8 cellular contexts compared by ENCODE assay signal in the genomic region with DNA sequence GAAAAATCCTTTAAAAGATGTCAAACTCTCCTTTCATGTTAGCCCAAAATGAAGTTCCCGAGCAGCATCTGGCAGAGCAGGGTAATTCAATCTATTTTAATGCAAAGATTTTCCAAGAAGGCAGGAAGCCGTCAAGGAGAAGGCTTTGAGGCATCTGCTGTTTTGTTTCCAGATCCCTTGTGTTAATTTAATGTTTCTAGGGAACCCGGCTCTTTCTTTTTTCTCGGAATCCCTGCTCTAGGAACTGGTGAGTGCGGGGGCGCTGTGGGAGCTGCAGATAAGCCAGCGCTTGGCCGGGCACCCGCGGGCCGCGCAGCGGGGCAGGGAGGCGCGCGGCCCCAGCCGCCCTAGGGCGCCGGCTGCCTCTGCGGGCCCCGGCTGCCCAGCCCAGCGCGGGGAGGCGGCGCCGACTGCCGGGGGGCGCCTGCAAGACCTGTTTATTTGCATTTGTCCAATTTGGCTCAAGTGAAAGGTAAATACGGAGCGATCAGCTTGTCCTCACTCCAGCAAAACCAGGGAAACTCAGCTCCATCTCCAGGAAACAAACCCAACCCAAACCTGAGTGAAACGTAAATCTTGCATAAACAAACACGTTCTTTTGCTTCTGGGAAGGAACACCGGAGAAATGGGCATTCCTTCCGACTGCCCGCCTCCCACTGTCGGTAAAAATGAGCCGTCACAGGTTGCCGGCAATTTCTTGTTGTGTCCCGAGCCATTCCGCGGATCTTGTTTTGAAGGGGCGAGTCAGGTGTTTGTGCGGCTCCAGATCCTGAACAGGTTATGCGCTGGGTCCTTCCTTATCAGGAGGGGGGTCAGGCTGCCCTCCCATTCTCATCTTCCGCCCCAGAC.
DNase-seq lines count a peak whose midpoint lies in the region; ATAC-seq and TF ChIP-seq lines count a peak whose summit lies in the region.

No MANE protein-coding gene starts in this region.

- in situ Hi-C loops in Caki2 (cut with HindIII; ENCODE audit: low pct_unique_long_range_greater_than_20kb, low sequenced_read_pairs), result no loop called here

- H4K20me1 ChIP-seq in neural progenitor cell (ENCODE audit: low read depth), result no peaks in the 10 kb centered on the region

- no peaks in the 10 kb centered on the region for H3K9me3 Mint-ChIP-seq in activated naive CD4-positive, alpha-beta T cell treated with anti-CD3 and anti-CD28 coated beads for 36 hours
- H3K9me3 Mint-ChIP-seq in neural progenitor cell, result no peaks in the 10 kb centered on the region

- H3K9ac ChIP-seq in HUES48 (ENCODE audit: low read depth, low read length) (peak overlapping the region; percentile 65), neural progenitor cell (no peak overlapping the region)

- peak overlapping the region; percentile 96 for H2AFZ ChIP-seq in neural progenitor cell (replicated peaks)

- H3F3A ChIP-seq in neural progenitor cell (ENCODE audit: low read depth), result peaks cover 26% of the 10 kb centered on the region

- peak overlapping the region; percentile 92 for H3K4me2 ChIP-seq in neural progenitor cell

- H3K4me1 ChIP-seq in HUES48 (ENCODE audit: control insufficient read depth, insufficient read depth, low read length) (peaks cover 41% of the 10 kb centered on the region), gastroesophageal sphincter (peaks cover 7 to 76% (median 10%) of the 10 kb centered on the region in 3 donors), neural progenitor cell (peaks cover 19% of the 10 kb centered on the region)

- TF ChIP-seq CTCF in RWPE1 (conservative IDR thresholded peaks at IDR 0.05; ENCODE audit: low read depth), result peak; percentile 68
- TF ChIP-seq CTCF in gastroesophageal sphincter (IDR thresholded peaks at IDR 0.05), result peak in 3 of 4 experiments; percentile 52 to 58 (median 53)
- peak; percentile 34 for TF ChIP-seq CTCF in neural progenitor cell (IDR thresholded peaks at IDR 0.05)

- H3K4me3 ChIP-seq in HUES48 (ENCODE audit: low read depth, low read length) (peak overlapping the region; percentile 70), gastroesophageal sphincter (peak overlapping the region; percentile 62 to 64), neural progenitor cell (peak overlapping the region; percentile 70)

- peak overlapping the region; percentile 76 for H3K4me3 Mint-ChIP-seq in activated naive CD4-positive, alpha-beta T cell treated with anti-CD3 and anti-CD28 coated beads for 36 hours
- H3K4me3 Mint-ChIP-seq in neural progenitor cell, result peak overlapping the region; percentile 88

- no peak for TF ChIP-seq EP300 in gastroesophageal sphincter (IDR thresholded peaks at IDR 0.05)

- H3K4me1 Mint-ChIP-seq in activated naive CD4-positive, alpha-beta T cell treated with anti-CD3 and anti-CD28 coated beads for 36 hours (ENCODE audit: low read depth), result peaks cover 46% of the 10 kb centered on the region
- peaks cover 31% of the 10 kb centered on the region for H3K4me1 Mint-ChIP-seq in neural progenitor cell

- H3K36me3 ChIP-seq in HUES48 (ENCODE audit: control insufficient read depth, insufficient read depth, low read length) (no peaks in the 10 kb centered on the region), gastroesophageal sphincter (no peaks in the 10 kb centered on the region), neural progenitor cell (no peaks in the 10 kb centered on the region)

- H3K27me3 ChIP-seq in HUES48 (ENCODE audit: control insufficient read depth, insufficient read depth, low read length) (no peaks in the 10 kb centered on the region; the same call in 1 of the 2 replicates), gastroesophageal sphincter (no peaks in the 10 kb centered on the region), neural progenitor cell (peaks cover 67% of the 10 kb centered on the region)

- peak; percentile 90 for ATAC-seq in GM21423 (IDR thresholded peaks at IDR 0.05; ENCODE audit: unreplicated experiment)
- peak; percentile 88 for ATAC-seq in gastroesophageal sphincter

- POLR2A ChIA-PET in RWPE1 (lab: Yijun Ruan, JAX; ENCODE audit: low non-redundant PET), result interaction anchor here (0.6 kb wide), 1 partner anchor 14 kb away, joined by 3 read pairs; no protein-coding TSS in a partner anchor

- no peaks in the 10 kb centered on the region for H3K79me2 ChIP-seq in neural progenitor cell (ENCODE audit: low read depth)

- peak overlapping the region; percentile 75 for H3K27ac Mint-ChIP-seq in activated naive CD4-positive, alpha-beta T cell treated with anti-CD3 and anti-CD28 coated beads for 36 hours
- H3K27ac Mint-ChIP-seq in neural progenitor cell, result peak overlapping the region; percentile 93

- intact Hi-C loops in activated naive CD4-positive, alpha-beta T cell treated with anti-CD3 and anti-CD28 coated beads for 36 hours (cut with micrococcal nuclease), result loop anchor here (1.0 to 5.0 kb wide), 6 partner anchors 42 to 360 kb away; partner anchors contain the start of gene CRADD

- no peaks in the 10 kb centered on the region for H3K36me3 Mint-ChIP-seq in activated naive CD4-positive, alpha-beta T cell treated with anti-CD3 and anti-CD28 coated beads for 36 hours (ENCODE audit: low read depth)
- no peaks in the 10 kb centered on the region for H3K36me3 Mint-ChIP-seq in neural progenitor cell

- H3K27ac ChIP-seq in HUES48 (ENCODE audit: low read depth, low read length), result peak overlapping the region; percentile 99
- peak overlapping the region; percentile 81 for H3K27ac ChIP-seq in RWPE1
- peak overlapping the region; percentile 86 to 97 (median 90) for H3K27ac ChIP-seq in gastroesophageal sphincter
- peak overlapping the region; percentile 6 for H3K27ac ChIP-seq in neural progenitor cell
- H3K27ac ChIP-seq in substantia nigra (ENCODE audit: low read depth, low read length, poor library complexity, severe bottlenecking), result peak overlapping the region; percentile 37

- H3K9me3 ChIP-seq in HUES48 (ENCODE audit: control insufficient read depth, insufficient read depth, low read length) (no peaks in the 10 kb centered on the region), gastroesophageal sphincter (no peaks in the 10 kb centered on the region), neural progenitor cell (ENCODE audit: low read depth) (no peaks in the 10 kb centered on the region)

- no peaks in the 10 kb centered on the region for H3K27me3 Mint-ChIP-seq in activated naive CD4-positive, alpha-beta T cell treated with anti-CD3 and anti-CD28 coated beads for 36 hours (ENCODE audit: low read depth)
- peaks cover 7% of the 10 kb centered on the region for H3K27me3 Mint-ChIP-seq in neural progenitor cell (ENCODE audit: insufficient read depth, low read depth)

- peak; percentile 48 for DNase-seq in Caki2 (ENCODE audit: low read depth)
- DNase-seq in RWPE1 (ENCODE audit: low spot score), result peak; percentile 67
- peak; percentile 60 for DNase-seq in activated naive CD4-positive, alpha-beta T cell treated with anti-CD3 and anti-CD28 coated beads for 36 hours
- peak; percentile 79 for DNase-seq in neural progenitor cell (ENCODE audit: low spot score)
- peak; percentile 1 to 80 (median 53) for DNase-seq in substantia nigra (lab: John Stamatoyannopoulos, UW)

- WGBS in gastroesophageal sphincter (ENCODE audit: low coverage in 1 of 2), 2 donors, result 1% methylated on average over 12 to 17 of the region's 45 CpGs

- TF ChIP-seq POLR2A in gastroesophageal sphincter (IDR thresholded peaks at IDR 0.05), result peak; percentile 36 to 42

- CTCF ChIA-PET in RWPE1 (lab: Yijun Ruan, JAX), result interaction anchor here (0.6 to 1.9 kb wide), 14 partner anchors 17 to 1225 kb away, joined by 3 to 19 read pairs (median 3); partner anchors contain the start of gene SOCS2
- CTCF ChIA-PET in activated naive CD4-positive, alpha-beta T cell treated with anti-CD3 and anti-CD28 coated beads for 36 hours (lab: Charles Lee), result interaction anchor here (0.5 to 2.0 kb wide), 5 partner anchors 25 to 359 kb away, joined by 3 to 8 read pairs (median 6); no protein-coding TSS in a partner anchor

Comparison
In these comparisons a context has a peak if more than half of its experiments do, and no peak if none do; other contexts are left out.
1. Peak in every context shown above with its lines: DNase-seq, ATAC-seq, H3K4me3 ChIP-seq and H3K27ac ChIP-seq.
2. H3K27ac ChIP-seq: peak in every context shown above with its lines; median percentile 99 in HUES48; 90 in gastroesophageal sphincter; 81 in RWPE1; 37 in substantia nigra; 6 in neural progenitor cell.